Comparison of ENCODE assay signal across 1 cellular context in the genomic region with DNA sequence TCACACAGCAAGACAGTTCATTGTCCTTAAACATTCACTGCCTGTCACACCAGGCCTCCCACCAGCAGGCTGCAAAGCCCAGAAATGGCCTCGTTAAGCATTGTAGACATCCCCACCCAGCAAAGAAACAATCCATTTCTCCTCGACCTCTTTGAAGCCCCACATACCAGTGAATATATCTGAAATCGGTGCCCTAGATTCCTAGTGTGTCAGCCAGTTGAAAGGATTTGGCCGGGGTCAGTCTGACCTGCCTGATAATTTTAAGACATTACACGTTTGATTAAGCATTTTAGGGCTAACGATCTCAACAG.
TF ChIP-seq lines count a peak whose summit lies in the region.

No MANE protein-coding gene starts in this region.

TF ChIP-seq in WTC11, 78 proteins besides CTCF, POLR2A, EP300 and RAD21 (continued from another document):
- TF ChIP-seq, protein P1, sequence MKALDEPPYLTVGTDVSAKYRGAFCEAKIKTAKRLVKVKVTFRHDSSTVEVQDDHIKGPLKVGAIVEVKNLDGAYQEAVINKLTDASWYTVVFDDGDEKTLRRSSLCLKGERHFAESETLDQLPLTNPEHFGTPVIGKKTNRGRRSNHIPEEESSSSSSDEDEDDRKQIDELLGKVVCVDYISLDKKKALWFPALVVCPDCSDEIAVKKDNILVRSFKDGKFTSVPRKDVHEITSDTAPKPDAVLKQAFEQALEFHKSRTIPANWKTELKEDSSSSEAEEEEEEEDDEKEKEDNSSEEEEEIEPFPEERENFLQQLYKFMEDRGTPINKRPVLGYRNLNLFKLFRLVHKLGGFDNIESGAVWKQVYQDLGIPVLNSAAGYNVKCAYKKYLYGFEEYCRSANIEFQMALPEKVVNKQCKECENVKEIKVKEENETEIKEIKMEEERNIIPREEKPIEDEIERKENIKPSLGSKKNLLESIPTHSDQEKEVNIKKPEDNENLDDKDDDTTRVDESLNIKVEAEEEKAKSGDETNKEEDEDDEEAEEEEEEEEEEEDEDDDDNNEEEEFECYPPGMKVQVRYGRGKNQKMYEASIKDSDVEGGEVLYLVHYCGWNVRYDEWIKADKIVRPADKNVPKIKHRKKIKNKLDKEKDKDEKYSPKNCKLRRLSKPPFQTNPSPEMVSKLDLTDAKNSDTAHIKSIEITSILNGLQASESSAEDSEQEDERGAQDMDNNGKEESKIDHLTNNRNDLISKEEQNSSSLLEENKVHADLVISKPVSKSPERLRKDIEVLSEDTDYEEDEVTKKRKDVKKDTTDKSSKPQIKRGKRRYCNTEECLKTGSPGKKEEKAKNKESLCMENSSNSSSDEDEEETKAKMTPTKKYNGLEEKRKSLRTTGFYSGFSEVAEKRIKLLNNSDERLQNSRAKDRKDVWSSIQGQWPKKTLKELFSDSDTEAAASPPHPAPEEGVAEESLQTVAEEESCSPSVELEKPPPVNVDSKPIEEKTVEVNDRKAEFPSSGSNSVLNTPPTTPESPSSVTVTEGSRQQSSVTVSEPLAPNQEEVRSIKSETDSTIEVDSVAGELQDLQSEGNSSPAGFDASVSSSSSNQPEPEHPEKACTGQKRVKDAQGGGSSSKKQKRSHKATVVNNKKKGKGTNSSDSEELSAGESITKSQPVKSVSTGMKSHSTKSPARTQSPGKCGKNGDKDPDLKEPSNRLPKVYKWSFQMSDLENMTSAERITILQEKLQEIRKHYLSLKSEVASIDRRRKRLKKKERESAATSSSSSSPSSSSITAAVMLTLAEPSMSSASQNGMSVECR (CRISPR knock-in tag; IDR thresholded peaks at IDR 0.05; ENCODE audit: borderline replicate concordance) = no peak
- TF ChIP-seq, protein P2, sequence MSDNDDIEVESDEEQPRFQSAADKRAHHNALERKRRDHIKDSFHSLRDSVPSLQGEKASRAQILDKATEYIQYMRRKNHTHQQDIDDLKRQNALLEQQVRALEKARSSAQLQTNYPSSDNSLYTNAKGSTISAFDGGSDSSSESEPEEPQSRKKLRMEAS (CRISPR knock-in tag; IDR thresholded peaks at IDR 0.05) = no peak
- TF ChIP-seq JUN (CRISPR knock-in tag; IDR thresholded peaks at IDR 0.05) (no peak), SMAD3 (CRISPR knock-in tag; IDR thresholded peaks at IDR 0.05; ENCODE audit: borderline replicate concordance) (no peak), PRRX2 (CRISPR knock-in tag; IDR thresholded peaks at IDR 0.05) (no peak), JAZF1 (CRISPR knock-in tag; IDR thresholded peaks at IDR 0.05) (no peak), TEAD1 (CRISPR knock-in tag; IDR thresholded peaks at IDR 0.05) (no peak), ZNF121 (CRISPR knock-in tag; IDR thresholded peaks at IDR 0.05) (no peak), ZNF138 (CRISPR knock-in tag; conservative IDR thresholded peaks at IDR 0.05) (no peak), ZBTB21 (CRISPR knock-in tag; IDR thresholded peaks at IDR 0.05; ENCODE audit: borderline replicate concordance) (no peak), EMX1 (CRISPR knock-in tag; IDR thresholded peaks at IDR 0.05) (no peak), ZNF219 (CRISPR knock-in tag; IDR thresholded peaks at IDR 0.05; ENCODE audit: borderline replicate concordance) (no peak)
- TF ChIP-seq, protein P3, sequence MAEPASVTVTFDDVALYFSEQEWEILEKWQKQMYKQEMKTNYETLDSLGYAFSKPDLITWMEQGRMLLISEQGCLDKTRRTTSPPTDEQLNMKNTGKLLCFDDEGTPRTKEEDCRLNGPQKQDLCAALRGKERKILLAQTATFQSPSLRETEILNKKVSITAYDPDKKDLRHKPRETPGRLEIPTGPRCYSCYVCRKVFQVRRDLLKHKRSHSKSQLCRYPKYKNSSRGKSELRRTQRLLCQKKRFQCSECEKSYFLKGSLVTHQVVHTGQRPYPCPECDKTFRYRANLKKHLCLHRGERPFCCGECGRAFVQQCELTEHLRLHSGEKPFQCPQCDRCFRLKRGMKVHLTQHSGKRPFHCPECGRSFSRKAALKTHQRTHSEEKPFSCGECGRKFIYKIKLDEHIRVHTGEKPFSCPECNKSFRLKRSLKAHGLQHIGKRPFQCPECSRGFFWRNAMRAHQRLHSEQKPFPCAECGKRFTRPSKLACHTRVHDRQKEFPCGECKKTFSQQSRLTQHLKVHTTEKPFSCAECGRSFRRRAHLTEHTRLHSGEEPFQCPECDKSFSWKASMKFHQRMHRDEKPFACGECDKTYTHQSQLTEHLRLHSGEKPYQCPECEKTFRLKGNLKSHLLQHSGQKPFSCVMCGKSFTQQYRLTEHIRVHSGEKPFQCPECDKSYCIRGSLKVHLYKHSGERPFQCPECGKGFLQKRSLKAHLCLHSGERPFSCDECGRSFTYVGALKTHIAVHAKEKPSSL (CRISPR knock-in tag; conservative IDR thresholded peaks at IDR 0.05) = no peak
- TF ChIP-seq, protein P4, sequence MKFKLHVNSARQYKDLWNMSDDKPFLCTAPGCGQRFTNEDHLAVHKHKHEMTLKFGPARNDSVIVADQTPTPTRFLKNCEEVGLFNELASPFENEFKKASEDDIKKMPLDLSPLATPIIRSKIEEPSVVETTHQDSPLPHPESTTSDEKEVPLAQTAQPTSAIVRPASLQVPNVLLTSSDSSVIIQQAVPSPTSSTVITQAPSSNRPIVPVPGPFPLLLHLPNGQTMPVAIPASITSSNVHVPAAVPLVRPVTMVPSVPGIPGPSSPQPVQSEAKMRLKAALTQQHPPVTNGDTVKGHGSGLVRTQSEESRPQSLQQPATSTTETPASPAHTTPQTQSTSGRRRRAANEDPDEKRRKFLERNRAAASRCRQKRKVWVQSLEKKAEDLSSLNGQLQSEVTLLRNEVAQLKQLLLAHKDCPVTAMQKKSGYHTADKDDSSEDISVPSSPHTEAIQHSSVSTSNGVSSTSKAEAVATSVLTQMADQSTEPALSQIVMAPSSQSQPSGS (CRISPR knock-in tag; IDR thresholded peaks at IDR 0.05; ENCODE audit: borderline replicate concordance, low read depth) = no peak
- TF ChIP-seq, protein P5, sequence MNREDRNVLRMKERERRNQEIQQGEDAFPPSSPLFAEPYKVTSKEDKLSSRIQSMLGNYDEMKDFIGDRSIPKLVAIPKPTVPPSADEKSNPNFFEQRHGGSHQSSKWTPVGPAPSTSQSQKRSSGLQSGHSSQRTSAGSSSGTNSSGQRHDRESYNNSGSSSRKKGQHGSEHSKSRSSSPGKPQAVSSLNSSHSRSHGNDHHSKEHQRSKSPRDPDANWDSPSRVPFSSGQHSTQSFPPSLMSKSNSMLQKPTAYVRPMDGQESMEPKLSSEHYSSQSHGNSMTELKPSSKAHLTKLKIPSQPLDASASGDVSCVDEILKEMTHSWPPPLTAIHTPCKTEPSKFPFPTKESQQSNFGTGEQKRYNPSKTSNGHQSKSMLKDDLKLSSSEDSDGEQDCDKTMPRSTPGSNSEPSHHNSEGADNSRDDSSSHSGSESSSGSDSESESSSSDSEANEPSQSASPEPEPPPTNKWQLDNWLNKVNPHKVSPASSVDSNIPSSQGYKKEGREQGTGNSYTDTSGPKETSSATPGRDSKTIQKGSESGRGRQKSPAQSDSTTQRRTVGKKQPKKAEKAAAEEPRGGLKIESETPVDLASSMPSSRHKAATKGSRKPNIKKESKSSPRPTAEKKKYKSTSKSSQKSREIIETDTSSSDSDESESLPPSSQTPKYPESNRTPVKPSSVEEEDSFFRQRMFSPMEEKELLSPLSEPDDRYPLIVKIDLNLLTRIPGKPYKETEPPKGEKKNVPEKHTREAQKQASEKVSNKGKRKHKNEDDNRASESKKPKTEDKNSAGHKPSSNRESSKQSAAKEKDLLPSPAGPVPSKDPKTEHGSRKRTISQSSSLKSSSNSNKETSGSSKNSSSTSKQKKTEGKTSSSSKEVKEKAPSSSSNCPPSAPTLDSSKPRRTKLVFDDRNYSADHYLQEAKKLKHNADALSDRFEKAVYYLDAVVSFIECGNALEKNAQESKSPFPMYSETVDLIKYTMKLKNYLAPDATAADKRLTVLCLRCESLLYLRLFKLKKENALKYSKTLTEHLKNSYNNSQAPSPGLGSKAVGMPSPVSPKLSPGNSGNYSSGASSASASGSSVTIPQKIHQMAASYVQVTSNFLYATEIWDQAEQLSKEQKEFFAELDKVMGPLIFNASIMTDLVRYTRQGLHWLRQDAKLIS (CRISPR knock-in tag; IDR thresholded peaks at IDR 0.05; ENCODE audit: borderline replicate concordance) = no peak
- TF ChIP-seq, protein P6, sequence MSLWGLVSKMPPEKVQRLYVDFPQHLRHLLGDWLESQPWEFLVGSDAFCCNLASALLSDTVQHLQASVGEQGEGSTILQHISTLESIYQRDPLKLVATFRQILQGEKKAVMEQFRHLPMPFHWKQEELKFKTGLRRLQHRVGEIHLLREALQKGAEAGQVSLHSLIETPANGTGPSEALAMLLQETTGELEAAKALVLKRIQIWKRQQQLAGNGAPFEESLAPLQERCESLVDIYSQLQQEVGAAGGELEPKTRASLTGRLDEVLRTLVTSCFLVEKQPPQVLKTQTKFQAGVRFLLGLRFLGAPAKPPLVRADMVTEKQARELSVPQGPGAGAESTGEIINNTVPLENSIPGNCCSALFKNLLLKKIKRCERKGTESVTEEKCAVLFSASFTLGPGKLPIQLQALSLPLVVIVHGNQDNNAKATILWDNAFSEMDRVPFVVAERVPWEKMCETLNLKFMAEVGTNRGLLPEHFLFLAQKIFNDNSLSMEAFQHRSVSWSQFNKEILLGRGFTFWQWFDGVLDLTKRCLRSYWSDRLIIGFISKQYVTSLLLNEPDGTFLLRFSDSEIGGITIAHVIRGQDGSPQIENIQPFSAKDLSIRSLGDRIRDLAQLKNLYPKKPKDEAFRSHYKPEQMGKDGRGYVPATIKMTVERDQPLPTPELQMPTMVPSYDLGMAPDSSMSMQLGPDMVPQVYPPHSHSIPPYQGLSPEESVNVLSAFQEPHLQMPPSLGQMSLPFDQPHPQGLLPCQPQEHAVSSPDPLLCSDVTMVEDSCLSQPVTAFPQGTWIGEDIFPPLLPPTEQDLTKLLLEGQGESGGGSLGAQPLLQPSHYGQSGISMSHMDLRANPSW (CRISPR knock-in tag; conservative IDR thresholded peaks at IDR 0.05; ENCODE audit: low read depth) = no peak
